Comparison of ENCODE assay signal across 16 cellular contexts in genomic region chr9:134593756-134594375, GRCh38.
"Had no signal": no experiment of that assay in that cellular context is flagged by ENCODE, and none has a peak within 500 bp of the region (broad histone marks: within the 10 kb centered on the region; RNA-seq: fewer than 3 reads in every experiment).

No MANE protein-coding gene starts in this region.

- H3K27ac ChIP-seq: ascending aorta, dorsolateral prefrontal cortex, ovary, sigmoid colon, thoracic aorta, WERI-Rb-1 had no signal

- H3K4me1 Mint-ChIP-seq: activated CD4-positive, alpha-beta T cell treated with anti-CD3 and anti-CD28 coated beads for 36 hours; activated naive CD4-positive, alpha-beta T cell treated with anti-CD3 and anti-CD28 coated beads, Interleukin-2, amount 10 ng/mL, durations not matched to agents 7 days and 5 days; activated T-helper 17 cell treated with anti-CD3 and anti-CD28 coated beads, Interleukin-2, amount 50 U/mL, for 72 hours; stimulated activated effector memory CD8-positive, alpha-beta T cell treated with anti-CD3 and anti-CD28 coated beads, Interleukin-12 subunit alpha, Interleukin-12 subunit beta, amount 100 ng/mL, for 72 hours; T-cell had no signal

- DNase-seq: activated CD4-positive, alpha-beta T cell treated with anti-CD3 and anti-CD28 coated beads for 36 hours; activated naive CD4-positive, alpha-beta T cell treated with anti-CD3 and anti-CD28 coated beads, Interleukin-2, amount 10 ng/mL, durations not matched to agents 7 days and 5 days; dorsolateral prefrontal cortex; mammary epithelial cell; nephron progenitor cell; sigmoid colon; SK-N-SH; stimulated activated CD4-positive, alpha-beta T cell treated with anti-CD3 and anti-CD28 coated beads, Interleukin-2, amount 100 ng/mL, for 24 hours; WERI-Rb-1 had no signal

- H3K36me3 ChIP-seq: ascending aorta, ovary, sigmoid colon, thoracic aorta, WERI-Rb-1 had no signal

- H3K9me3 Mint-ChIP-seq: activated naive CD4-positive, alpha-beta T cell treated with anti-CD3 and anti-CD28 coated beads, Interleukin-2, amount 10 ng/mL, durations not matched to agents 7 days and 5 days; activated T-helper 17 cell treated with anti-CD3 and anti-CD28 coated beads, Interleukin-2, amount 50 U/mL, for 72 hours; endodermal cell; nephron progenitor cell; stimulated activated effector memory CD8-positive, alpha-beta T cell treated with anti-CD3 and anti-CD28 coated beads, Interleukin-12 subunit alpha, Interleukin-12 subunit beta, amount 100 ng/mL, for 72 hours; T-cell had no signal

- H3K4me2 ChIP-seq: SK-N-SH had no signal

- H3K27me3 ChIP-seq: ascending aorta, dorsolateral prefrontal cortex, ovary, sigmoid colon had no signal

- H3K9me3 ChIP-seq: ascending aorta, ovary, sigmoid colon, SK-N-SH, thoracic aorta had no signal

- H3K36me3 Mint-ChIP-seq: activated naive CD4-positive, alpha-beta T cell treated with anti-CD3 and anti-CD28 coated beads, Interleukin-2, amount 10 ng/mL, durations not matched to agents 7 days and 5 days; stimulated activated effector memory CD8-positive, alpha-beta T cell treated with anti-CD3 and anti-CD28 coated beads, Interleukin-12 subunit alpha, Interleukin-12 subunit beta, amount 100 ng/mL, for 72 hours; T-cell had no signal

- H3K4me1 ChIP-seq: ascending aorta, sigmoid colon had no signal

- H3K4me3 Mint-ChIP-seq: activated CD4-positive, alpha-beta T cell treated with anti-CD3 and anti-CD28 coated beads for 36 hours; activated naive CD4-positive, alpha-beta T cell treated with anti-CD3 and anti-CD28 coated beads, Interleukin-2, amount 10 ng/mL, durations not matched to agents 7 days and 5 days; activated T-helper 17 cell treated with anti-CD3 and anti-CD28 coated beads, Interleukin-2, amount 50 U/mL, for 72 hours; endodermal cell; nephron progenitor cell; stimulated activated effector memory CD8-positive, alpha-beta T cell treated with anti-CD3 and anti-CD28 coated beads, Interleukin-12 subunit alpha, Interleukin-12 subunit beta, amount 100 ng/mL, for 72 hours; T-cell had no signal

- H3K27me3 Mint-ChIP-seq: activated naive CD4-positive, alpha-beta T cell treated with anti-CD3 and anti-CD28 coated beads, Interleukin-2, amount 10 ng/mL, durations not matched to agents 7 days and 5 days had no signal

- H3K4me3 ChIP-seq: ascending aorta, dorsolateral prefrontal cortex, ovary, sigmoid colon, thoracic aorta had no signal

- ATAC-seq: activated CD4-positive, alpha-beta T cell treated with anti-CD3 and anti-CD28 coated beads for 36 hours; activated T-helper 17 cell treated with anti-CD3 and anti-CD28 coated beads, Interleukin-2, amount 50 U/mL, for 72 hours; stimulated activated effector memory CD8-positive, alpha-beta T cell treated with anti-CD3 and anti-CD28 coated beads, Interleukin-12 subunit alpha, Interleukin-12 subunit beta, amount 100 ng/mL, for 72 hours; T-cell had no signal

- H3K27ac Mint-ChIP-seq: activated CD4-positive, alpha-beta T cell treated with anti-CD3 and anti-CD28 coated beads for 36 hours; activated naive CD4-positive, alpha-beta T cell treated with anti-CD3 and anti-CD28 coated beads, Interleukin-2, amount 10 ng/mL, durations not matched to agents 7 days and 5 days; activated T-helper 17 cell treated with anti-CD3 and anti-CD28 coated beads, Interleukin-2, amount 50 U/mL, for 72 hours; endodermal cell; nephron progenitor cell; stimulated activated effector memory CD8-positive, alpha-beta T cell treated with anti-CD3 and anti-CD28 coated beads, Interleukin-12 subunit alpha, Interleukin-12 subunit beta, amount 100 ng/mL, for 72 hours; T-cell had no signal

- H3K9ac ChIP-seq: SK-N-SH had no signal
